22 cellular contexts compared by ENCODE assay signal in the genomic region with DNA sequence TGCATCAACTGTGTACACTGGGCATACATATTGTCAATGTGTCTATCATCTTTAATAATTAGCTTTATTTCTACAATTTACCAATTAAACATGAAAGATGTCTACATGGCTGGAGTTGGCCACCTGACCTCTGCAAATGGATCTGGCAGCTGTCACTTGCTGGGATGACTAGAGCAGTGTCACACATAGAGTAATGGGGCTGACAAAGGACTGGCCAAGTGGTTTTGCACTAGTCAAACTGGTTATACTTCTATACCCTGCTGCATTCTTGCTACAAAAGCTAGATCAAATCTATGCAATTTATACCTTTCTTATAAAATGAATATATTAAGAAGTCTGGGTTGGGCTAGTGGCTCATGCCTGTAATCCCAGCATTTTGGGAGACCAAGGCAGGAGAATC.
DNase-seq lines count a peak whose midpoint lies in the region; ATAC-seq and TF ChIP-seq lines count a peak whose summit lies in the region.
"Had no signal": no experiment of that assay in that cellular context is flagged by ENCODE, and none has a peak within 500 bp of the region (broad histone marks: within the 10 kb centered on the region; RNA-seq: fewer than 3 reads in every experiment).

No MANE protein-coding gene starts in this region.

- no peak for ATAC-seq in heart left ventricle
- ATAC-seq: A549, Right ventricle myocardium inferior had no signal

- TF ChIP-seq POLR2A in heart left ventricle (IDR thresholded peaks at IDR 0.05): no peak

- DNase-seq in left ventricle myocardium inferior: no peak
- DNase-seq in heart left ventricle: no peak
- DNase-seq in PC-9: peak; percentile 22 to 86
- DNase-seq in myocyte (ENCODE audit: low read depth): peak; percentile 53
- DNase-seq in stimulated activated CD4-positive, alpha-beta T cell treated with anti-CD3 and anti-CD28 coated beads, Interleukin-4, amount 100 ng/mL, for 4 hours: no peak
- no peak for DNase-seq in dedifferentiated amniotic fluid mesenchymal stem cell (ENCODE audit: extremely low spot score)
- DNase-seq in SJCRH30: no peak
- DNase-seq: C1 segment of cervical spinal cord; CD4-positive, alpha-beta memory T cell; COR-L47; DMS79 treated with DMSO at 0.1 percent for 48 hours; NCI-H1092 treated with DMSO at 0.1 percent for 48 hours; NCI-H1436; NCI-H187; NCI-H2081 treated with DMSO at 0.1 percent for 48 hours; NCI-H446; NCI-H524 treated with DMSO at 0.1 percent for 48 hours; NCI-H774 had no signal

- no peaks in the 10 kb centered on the region for H3K9me2 ChIP-seq in PC-9 (ENCODE audit: insufficient read depth)

- no peaks in the 10 kb centered on the region for H3K9me3 ChIP-seq in left ventricle myocardium inferior (replicated peaks)
- no peaks in the 10 kb centered on the region for H3K9me3 ChIP-seq in heart left ventricle
- H3K9me3 ChIP-seq in PC-9 (ENCODE audit: insufficient read depth, low read depth): no peaks in the 10 kb centered on the region
- H3K9me3 ChIP-seq in SJCRH30 (replicated peaks): no peaks in the 10 kb centered on the region
- H3K9me3 ChIP-seq: A549 had no signal

- no peaks in the 10 kb centered on the region for H3K79me2 ChIP-seq in PC-9 (ENCODE audit: low read depth)

- peaks cover 61% of the 10 kb centered on the region for H3K4me1 ChIP-seq in left ventricle myocardium inferior
- peaks cover 0 to 41% (median 7%) of the 10 kb centered on the region in 12 donors for H3K4me1 ChIP-seq in heart left ventricle
- H3K4me1 ChIP-seq in PC-9 (replicated peaks; ENCODE audit: insufficient read depth): peaks cover 25% of the 10 kb centered on the region
- H3K4me1 ChIP-seq in SJCRH30: no peaks in the 10 kb centered on the region
- H3K4me1 ChIP-seq: A549 had no signal

- no peak overlapping the region for H3K4me3 ChIP-seq in left ventricle myocardium inferior
- no peak overlapping the region for H3K4me3 ChIP-seq in heart left ventricle
- no peak overlapping the region for H3K4me3 ChIP-seq in PC-9
- H3K4me3 ChIP-seq in SJCRH30: no peak overlapping the region
- H3K4me3 ChIP-seq: A549, SK-N-MC had no signal

- peak overlapping the region; percentile 37 for H3K4me2 ChIP-seq in PC-9
- H3K4me2 ChIP-seq: A549 had no signal

- TF ChIP-seq CTCF in left ventricle myocardium inferior (IDR thresholded peaks at IDR 0.05; ENCODE audit: borderline replicate concordance) (no peak), heart left ventricle (IDR thresholded peaks at IDR 0.05) (no peak), PC-9 (conservative IDR thresholded peaks at IDR 0.05) (no peak)

- peaks cover 6% of the 10 kb centered on the region for H3F3A ChIP-seq in PC-9 (ENCODE audit: insufficient read depth, low read depth)

- H4K20me1 ChIP-seq in PC-9 (ENCODE audit: insufficient read depth): no peaks in the 10 kb centered on the region

- CTCF ChIA-PET in PC-9 (lab: Charles Lee): interaction anchor here (0.5 kb wide), 1 partner anchor 14 kb away, joined by 3 read pairs; no protein-coding TSS in a partner anchor

- POLR2A ChIA-PET in PC-9 (lab: Charles Lee; ENCODE audit: unreplicated experiment): no interaction called here

- intact Hi-C loops in left ventricle myocardium inferior (cut with micrococcal nuclease) (no loop called here), heart left ventricle (cut with DNase I) (loop anchor here in 1 of 10 donors (5.0 kb wide), 1 partner anchor 98 kb away; no protein-coding TSS in a partner anchor), PC-9 (cut with micrococcal nuclease; ENCODE audit: unreplicated experiment) (loop anchor here (2.0 to 10.0 kb wide), 2 partner anchors 24 to 60 kb away; no protein-coding TSS in a partner anchor)

- H3K27ac ChIP-seq in left ventricle myocardium inferior (replicated peaks): peak overlapping the region; percentile 97
- no peak overlapping the region for H3K27ac ChIP-seq in heart left ventricle
- H3K27ac ChIP-seq in PC-9: no peak overlapping the region
- no peak overlapping the region for H3K27ac ChIP-seq in SJCRH30
- H3K27ac ChIP-seq: A549, HL-60, SK-N-MC had no signal

- no TSS peak for BruUV-seq in PC-9 (replicated peaks; lab: Mats Ljungman, UMichigan)

- H2AFZ ChIP-seq in PC-9: no peak overlapping the region

- H3K27me3 ChIP-seq in left ventricle myocardium inferior (ENCODE audit: low read depth) (no peaks in the 10 kb centered on the region), heart left ventricle (no peaks in the 10 kb centered on the region), PC-9 (ENCODE audit: insufficient read depth, low read depth) (no peaks in the 10 kb centered on the region), SJCRH30 (no peaks in the 10 kb centered on the region)

- H3K36me3 ChIP-seq in left ventricle myocardium inferior (peaks cover 93% of the 10 kb centered on the region), heart left ventricle (peaks cover 0 to 100% (median 99%) of the 10 kb centered on the region in 9 donors), PC-9 (ENCODE audit: low read depth) (peaks cover 8% of the 10 kb centered on the region; the same call in 1 of the 2 replicates), SJCRH30 (peaks cover 20% of the 10 kb centered on the region)

Comparison
In these comparisons a context has a peak if more than half of its experiments do, and no peak if none do; other contexts are left out.
1. DNase-seq: peak in PC-9 (2 of 2) and myocyte (single experiment); none in left ventricle myocardium inferior (single experiment), heart left ventricle (0 of 5), stimulated activated CD4-positive, alpha-beta T cell treated with anti-CD3 and anti-CD28 coated beads, Interleukin-4, amount 100 ng/mL, for 4 hours (0 of 2), dedifferentiated amniotic fluid mesenchymal stem cell (single experiment) and SJCRH30 (0 of 2).